ENCODE assay signal across 25 cellular contexts in genomic region chr1:12608311-12608957, GRCh38. TPM values are rescaled to one million over a fixed set of nuclear protein-coding genes. Genes with fewer than 3 reads are reported as not detected.
DNase-seq lines count a peak whose midpoint lies in the region; ATAC-seq and TF ChIP-seq lines count a peak whose summit lies in the region.
"Had no signal": no experiment of that assay in that cellular context is flagged by ENCODE, and none has a peak within 500 bp of the region (broad histone marks: within the 10 kb centered on the region; RNA-seq: fewer than 3 reads in every experiment).

No MANE protein-coding gene starts in this region.

- no CpG with 5 or more reads among the region's 5 CpGs for WGBS in neuronal stem cell (ENCODE audit: extremely low coverage in 2 of 2, insufficient read length in 2 of 2, insufficient replicate concordance in 1 of 2), 2 donors

- POLR2A ChIA-PET in CD8-positive, alpha-beta T cell (lab: Charles Lee): no interaction called here
- POLR2A ChIA-PET in PC-9 (lab: Charles Lee; ENCODE audit: unreplicated experiment): no interaction called here

- peaks cover 72% of the 10 kb centered on the region for H3K36me3 Mint-ChIP-seq in CD8-positive, alpha-beta T cell
- peaks cover 8% of the 10 kb centered on the region for H3K36me3 Mint-ChIP-seq in effector memory CD8-positive, alpha-beta T cell (ENCODE audit: insufficient read depth)
- H3K36me3 Mint-ChIP-seq in T-helper 17 cell (ENCODE audit: low read depth): peaks cover 10% of the 10 kb centered on the region

- H3K4me1 Mint-ChIP-seq in CD8-positive, alpha-beta T cell (ENCODE audit: low read depth): peaks cover 68% of the 10 kb centered on the region
- H3K4me1 Mint-ChIP-seq in effector memory CD8-positive, alpha-beta T cell (ENCODE audit: low read depth in 2 of 2): peaks cover 35 to 49% of the 10 kb centered on the region in 2 donors
- H3K4me1 Mint-ChIP-seq in T-helper 17 cell: peaks cover 42% of the 10 kb centered on the region

- BruUV-seq in PC-9 (replicated peaks; lab: Mats Ljungman, UMichigan): no TSS peak

- intact Hi-C loops in CD8-positive, alpha-beta T cell (cut with DNase I, micrococcal nuclease): no loop called here
- intact Hi-C loops in PC-9 (cut with micrococcal nuclease; ENCODE audit: unreplicated experiment): no loop called here

- H2AK5ac ChIP-seq in neuronal stem cell (ENCODE audit: low read depth, low read length): no peak overlapping the region

- no peak overlapping the region for H2AFZ ChIP-seq in PC-9
- no peak overlapping the region for H2AFZ ChIP-seq in neuronal stem cell (ENCODE audit: low read length)

- no peak for ATAC-seq in CD8-positive, alpha-beta T cell
- ATAC-seq in effector memory CD8-positive, alpha-beta T cell (replicated peaks): no peak
- ATAC-seq in HG02763 (IDR thresholded peaks at IDR 0.05; ENCODE audit: unreplicated experiment) (no peak), T-helper 17 cell (no peak), GM21390 (IDR thresholded peaks at IDR 0.05; ENCODE audit: unreplicated experiment) (no peak)
- ATAC-seq: activated CD8-positive, alpha-beta T cell treated with anti-CD3 and anti-CD28 coated beads, Interleukin-2, amount 10 ng/mL, durations not matched to agents 7 days and 5 days; mucosa of descending colon had no signal

- H3K4me3 Mint-ChIP-seq in CD8-positive, alpha-beta T cell: no peak overlapping the region
- H3K4me3 Mint-ChIP-seq in effector memory CD8-positive, alpha-beta T cell: no peak overlapping the region
- no peak overlapping the region for H3K4me3 Mint-ChIP-seq in T-helper 17 cell
- H3K4me3 Mint-ChIP-seq: activated CD8-positive, alpha-beta T cell treated with anti-CD3 and anti-CD28 coated beads, Interleukin-2, amount 10 ng/mL, durations not matched to agents 7 days and 5 days; stimulated activated memory B cell treated with anti-CD40 and anti-IgM and Interleukin-4, amounts not matched to agents 10 μg/mL and 1 μg/mL and 100 μg/mL, for 72 hours had no signal

- no peak overlapping the region for H3K23ac ChIP-seq in neuronal stem cell (ENCODE audit: low read depth, low read length, poor library complexity)

- H3K4me1 ChIP-seq in CD8-positive, alpha-beta T cell (ENCODE audit: insufficient read depth, low read length): peaks cover 22% of the 10 kb centered on the region
- H3K4me1 ChIP-seq in PC-9 (replicated peaks; ENCODE audit: insufficient read depth): peaks cover 42% of the 10 kb centered on the region
- peaks cover 1 to 5% of the 10 kb centered on the region in 2 donors for H3K4me1 ChIP-seq in neuronal stem cell (ENCODE audit: control insufficient read depth in 2 of 2, insufficient read depth in 1 of 2, low read depth in 1 of 2, low read length in 2 of 2)

- no peaks in the 10 kb centered on the region for H3K9me3 Mint-ChIP-seq in CD8-positive, alpha-beta T cell
- H3K9me3 Mint-ChIP-seq in effector memory CD8-positive, alpha-beta T cell: no peaks in the 10 kb centered on the region

- H3K79me2 ChIP-seq in PC-9 (ENCODE audit: low read depth): peaks cover 88% of the 10 kb centered on the region

- H3K36me3 ChIP-seq in CD8-positive, alpha-beta T cell (ENCODE audit: insufficient read depth, low read length): peaks cover 6% of the 10 kb centered on the region
- peaks cover 29% of the 10 kb centered on the region for H3K36me3 ChIP-seq in PC-9 (ENCODE audit: low read depth)
- H3K36me3 ChIP-seq in neuronal stem cell (replicated peaks in 1 of 2; ENCODE audit: control insufficient read depth in 2 of 2, insufficient read depth in 2 of 2, low read length in 2 of 2): no peaks in the 10 kb centered on the region

- no peak overlapping the region for H2BK120ac ChIP-seq in neuronal stem cell (ENCODE audit: low read depth, low read length)

- no peaks in the 10 kb centered on the region for H3K27me3 ChIP-seq in CD8-positive, alpha-beta T cell (ENCODE audit: insufficient read depth, low read length)
- H3K27me3 ChIP-seq in PC-9 (ENCODE audit: insufficient read depth, low read depth): no peaks in the 10 kb centered on the region
- peaks cover 0 to 3% (median 0%) of the 10 kb centered on the region in 3 experiments for H3K27me3 ChIP-seq in neuronal stem cell (ENCODE audit: control insufficient read depth in 3 of 3, insufficient read depth in 3 of 3, low read depth in 1 of 3, low read length in 3 of 3)
- H3K27me3 ChIP-seq: dorsolateral prefrontal cortex, tibial artery had no signal

- CTCF ChIA-PET in CD8-positive, alpha-beta T cell (lab: Charles Lee): interaction anchor here (1.5 kb wide), 1 partner anchor 11 kb away, joined by 4 read pairs; no protein-coding TSS in a partner anchor
- CTCF ChIA-PET in PC-9 (lab: Charles Lee): no interaction called here

- no peaks in the 10 kb centered on the region for H3K27me3 Mint-ChIP-seq in CD8-positive, alpha-beta T cell (ENCODE audit: low read depth)
- H3K27me3 Mint-ChIP-seq in effector memory CD8-positive, alpha-beta T cell: no peaks in the 10 kb centered on the region
- no peaks in the 10 kb centered on the region for H3K27me3 Mint-ChIP-seq in T-helper 17 cell

- H2BK5ac ChIP-seq in neuronal stem cell (ENCODE audit: low read length): no peak overlapping the region

- no peak overlapping the region for H3K9ac ChIP-seq in neuronal stem cell (ENCODE audit: low read depth, low read length, poor library complexity)

- H2BK15ac ChIP-seq in neuronal stem cell (ENCODE audit: low read length): no peak overlapping the region

- H3K4me2 ChIP-seq in PC-9: no peak overlapping the region
- H3K4me2 ChIP-seq in neuronal stem cell (ENCODE audit: insufficient read depth, low read length, poor library complexity, severe bottlenecking): no peak overlapping the region

- H3F3A ChIP-seq in PC-9 (ENCODE audit: insufficient read depth, low read depth): peaks cover 74% of the 10 kb centered on the region

- H4K91ac ChIP-seq in neuronal stem cell (ENCODE audit: low read depth, low read length, poor library complexity): no peak overlapping the region

- peak overlapping the region; percentile 63 for H3K27ac Mint-ChIP-seq in CD8-positive, alpha-beta T cell
- peak overlapping the region; percentile 86 to 87 for H3K27ac Mint-ChIP-seq in effector memory CD8-positive, alpha-beta T cell
- no peak overlapping the region for H3K27ac Mint-ChIP-seq in T-helper 17 cell
- H3K27ac Mint-ChIP-seq: activated CD8-positive, alpha-beta T cell treated with anti-CD3 and anti-CD28 coated beads, Interleukin-2, amount 10 ng/mL, durations not matched to agents 7 days and 5 days; stimulated activated memory B cell treated with anti-CD40 and anti-IgM and Interleukin-4, amounts not matched to agents 10 μg/mL and 1 μg/mL and 100 μg/mL, for 72 hours had no signal

- TF ChIP-seq CTCF in CD8-positive, alpha-beta T cell (IDR thresholded peaks at IDR 0.05): no peak
- TF ChIP-seq CTCF in PC-9 (conservative IDR thresholded peaks at IDR 0.05): no peak

- no peak overlapping the region for H3K4ac ChIP-seq in neuronal stem cell (ENCODE audit: low read length)

- peak overlapping the region; percentile 16 for H3K18ac ChIP-seq in neuronal stem cell (ENCODE audit: low read length)

- peaks cover 9% of the 10 kb centered on the region; the same call in 1 of the 2 replicates for H4K20me1 ChIP-seq in PC-9 (ENCODE audit: insufficient read depth)

- no peak overlapping the region for H4K8ac ChIP-seq in neuronal stem cell (ENCODE audit: low read depth, low read length)

- no peak for DNase-seq in CD8-positive, alpha-beta T cell
- DNase-seq in PC-9 (no peak), neuronal stem cell (ENCODE audit: low spot score) (no peak), T-helper 17 cell (no peak), NCI-H748 treated with DMSO at 0.1 percent for 48 hours (lab: John Stamatoyannopoulos, UW) (no peak)
- DNase-seq in effector memory CD8-positive, alpha-beta T cell: no peak
- DNase-seq: activated CD8-positive, alpha-beta T cell treated with anti-CD3 and anti-CD28 coated beads, Interleukin-2, amount 10 ng/mL, durations not matched to agents 7 days and 5 days; activated naive CD4-positive, alpha-beta T cell treated with anti-CD3 and anti-CD28 coated beads, Interleukin-2, amount 50 U/mL, for 16 hours; activated T-cell treated with anti-CD3 and anti-CD28 coated beads, Interleukin-2, amount 50 U/mL, for 48 hours; dorsolateral prefrontal cortex; foreskin melanocyte; Kasumi-1; NCI-H1092 treated with DMSO at 0.1 percent for 48 hours; NCI-H526; SHP77 treated with DMSO at 0.1 percent for 48 hours; T-helper 2 cell; tibial artery had no signal

- H3K4me3 ChIP-seq in CD8-positive, alpha-beta T cell (ENCODE audit: low read depth, low read length): no peak overlapping the region
- H3K4me3 ChIP-seq in PC-9 (no peak overlapping the region), neuronal stem cell (ENCODE audit: low read length in 2 of 2) (no peak overlapping the region)
- H3K4me3 ChIP-seq: dorsolateral prefrontal cortex, mucosa of descending colon, tibial artery had no signal

- H3K79me1 ChIP-seq in neuronal stem cell (ENCODE audit: low read depth, low read length): no peaks in the 10 kb centered on the region

- H3K14ac ChIP-seq in neuronal stem cell (ENCODE audit: low read length): no peak overlapping the region

- H2BK12ac ChIP-seq in neuronal stem cell (ENCODE audit: low read length): no peak overlapping the region

- H3K9me3 ChIP-seq in CD8-positive, alpha-beta T cell (ENCODE audit: low read length): no peaks in the 10 kb centered on the region
- no peaks in the 10 kb centered on the region for H3K9me3 ChIP-seq in PC-9 (ENCODE audit: insufficient read depth, low read depth)
- H3K9me3 ChIP-seq in neuronal stem cell (replicated peaks in 1 of 2; ENCODE audit: control insufficient read depth in 2 of 2, insufficient read depth in 1 of 2, low read depth in 1 of 2, low read length in 2 of 2): no peaks in the 10 kb centered on the region
- H3K9me3 ChIP-seq in T-helper 17 cell (ENCODE audit: control insufficient read depth, low read length, poor library complexity, severe bottlenecking): no peaks in the 10 kb centered on the region
- H3K9me3 ChIP-seq: mucosa of descending colon, tibial artery had no signal

- H3K27ac ChIP-seq in CD8-positive, alpha-beta T cell (ENCODE audit: low read depth, low read length): no peak overlapping the region
- peak overlapping the region; percentile 32; the same call in 1 of the 2 replicates for H3K27ac ChIP-seq in PC-9
- no peak overlapping the region for H3K27ac ChIP-seq in neuronal stem cell (replicated peaks; ENCODE audit: low read length)
- H3K27ac ChIP-seq: dorsolateral prefrontal cortex, epithelial cell of prostate, tibial artery had no signal

- no peaks in the 10 kb centered on the region for H3K9me2 ChIP-seq in PC-9 (ENCODE audit: insufficient read depth)

RNA-seq across cellular contexts. Expression of gene DHRS3, which starts 9.6 kb away (rescaled TPM):
- 100 to 1,000 TPM; 126 to 129 TPM for total RNA-seq in CD8-positive, alpha-beta T cell
- total RNA-seq in PC-9 (2021) (144 and 154 TPM in 2 replicates), T-helper 17 cell (10 to 100 TPM; 31.0 to 38.3 TPM)
- 0.75 TPM for polyA plus RNA-seq in neuronal stem cell (2013, experiment 1 of 2)
- polyA plus RNA-seq in neuronal stem cell (2013, experiment 2 of 2): 0.76 TPM

RNA-seq across cellular contexts. Expression of gene AADACL4, which starts 35.5 kb away (rescaled TPM):
- total RNA-seq in CD8-positive, alpha-beta T cell: not detected
- not detected in 2 replicates for total RNA-seq in PC-9 (2021)
- polyA plus RNA-seq in neuronal stem cell (2013, experiment 1 of 2): not detected
- polyA plus RNA-seq in neuronal stem cell (2013, experiment 2 of 2): not detected
- not detected for total RNA-seq in T-helper 17 cell
- total RNA-seq: activated CD8-positive, alpha-beta T cell treated with anti-CD3 and anti-CD28 coated beads, Interleukin-2, amount 10 ng/mL, durations not matched to agents 7 days and 5 days; cardiac septum; Daoy; dorsolateral prefrontal cortex; mucosa of descending colon; sciatic nerve had no signal
